9 cellular contexts compared by ENCODE assay signal in the genomic region with DNA sequence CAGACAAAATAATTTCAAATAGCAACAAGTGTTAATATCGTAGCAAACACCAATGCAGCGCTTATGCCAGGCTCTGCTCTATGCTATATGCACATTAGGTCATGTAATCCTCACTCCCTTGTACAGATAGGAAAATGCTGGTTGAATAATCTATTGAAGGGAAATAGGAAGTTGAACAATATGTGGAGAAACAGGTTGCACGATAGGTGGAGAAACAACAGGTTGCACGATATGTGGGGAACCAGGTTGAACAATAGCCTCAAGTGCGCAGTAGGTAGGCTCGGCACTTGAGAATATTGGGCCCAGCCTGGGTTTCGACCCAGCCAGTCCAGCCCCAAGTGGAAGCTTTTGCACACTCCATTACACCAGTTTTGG.
DNase-seq lines count a peak whose midpoint lies in the region; ATAC-seq and TF ChIP-seq lines count a peak whose summit lies in the region.
"Had no signal": no experiment of that assay in that cellular context is flagged by ENCODE, and none has a peak within 500 bp of the region (broad histone marks: within the 10 kb centered on the region; RNA-seq: fewer than 3 reads in every experiment).

No MANE protein-coding gene starts in this region.

- intact Hi-C loops in spleen (cut with DNase I; ENCODE audit: low total_unique reads), result no loop called here

- H3K9me3 ChIP-seq in HUES64 (ENCODE audit: insufficient read depth, low read depth, low read length) (no peaks in the 10 kb centered on the region), iPS-18a (ENCODE audit: control insufficient read depth, low read depth, low read length) (no peaks in the 10 kb centered on the region), spleen (no peaks in the 10 kb centered on the region)

- no peak overlapping the region for H3K27ac ChIP-seq in HUES64 (ENCODE audit: low read depth, low read length)
- H3K27ac ChIP-seq in iPS-18a (ENCODE audit: low read length), result no peak overlapping the region
- peak overlapping the region; percentile 76 to 98 (median 92) for H3K27ac ChIP-seq in spleen

- no peak for TF ChIP-seq CTCF in spleen (IDR thresholded peaks at IDR 0.05 in 8 of 11, conservative IDR thresholded peaks at IDR 0.05 in 3 of 11)

- DNase-seq in activated CD4-positive, alpha-beta memory T cell treated with anti-CD3 and anti-CD28 coated beads, Interleukin-2, amount 10 ng/mL, durations not matched to agents 7 days and 5 days, result no peak
- DNase-seq in spleen (no peak), NCI-H187 (lab: John Stamatoyannopoulos, UW) (no peak)
- DNase-seq: stimulated activated CD4-positive, alpha-beta T cell treated with anti-CD3 and anti-CD28 coated beads, Interleukin-12 subunit alpha, Interleukin-12 subunit beta, amount 100 ng/mL, for 4 hours had no signal

- H3K36me3 ChIP-seq in HUES64 (ENCODE audit: insufficient read depth, low read length), result no peaks in the 10 kb centered on the region
- no peaks in the 10 kb centered on the region for H3K36me3 ChIP-seq in iPS-18a (ENCODE audit: control insufficient read depth, low read depth, low read length)
- no peaks in the 10 kb centered on the region for H3K36me3 ChIP-seq in spleen

- WGBS in HUES64, result 96% methylated on average over 7 of the region's 7 CpGs
- WGBS in spleen, 5 donors, result 52 to 77% (median 58%) methylated on average over 7 of the region's 7 CpGs

- TF ChIP-seq POLR2A in spleen (IDR thresholded peaks at IDR 0.05), result no peak

- H3K9me3 Mint-ChIP-seq in activated CD4-positive, alpha-beta memory T cell treated with anti-CD3 and anti-CD28 coated beads, Interleukin-2, amount 10 ng/mL, durations not matched to agents 7 days and 5 days, result no peaks in the 10 kb centered on the region

- CTCF ChIA-PET in activated CD4-positive, alpha-beta memory T cell treated with anti-CD3 and anti-CD28 coated beads, Interleukin-2, amount 10 ng/mL, durations not matched to agents 7 days and 5 days (lab: Charles Lee), result interaction anchor here (0.7 kb wide), 1 partner anchor 27 kb away, joined by 3 read pairs; no protein-coding TSS in a partner anchor

- H3K27me3 ChIP-seq in HUES64 (ENCODE audit: insufficient read depth, low read length) (peaks cover 26% of the 10 kb centered on the region), iPS-18a (ENCODE audit: control insufficient read depth, insufficient read depth, low read length) (peaks cover 39% of the 10 kb centered on the region), spleen (replicated peaks in 1 of 7) (peaks cover 0 to 58% (median 2%) of the 10 kb centered on the region in 7 donors)

- no peaks in the 10 kb centered on the region for H3K36me3 Mint-ChIP-seq in activated CD4-positive, alpha-beta memory T cell treated with anti-CD3 and anti-CD28 coated beads, Interleukin-2, amount 10 ng/mL, durations not matched to agents 7 days and 5 days (ENCODE audit: low read depth)

- POLR2A ChIA-PET in activated CD4-positive, alpha-beta memory T cell treated with anti-CD3 and anti-CD28 coated beads, Interleukin-2, amount 10 ng/mL, durations not matched to agents 7 days and 5 days (lab: Charles Lee), result no interaction called here

- H3K9ac ChIP-seq in HUES64 (ENCODE audit: low read depth, low read length) (peak overlapping the region; percentile 82; the same call in 1 of the 2 replicates), iPS-18a (ENCODE audit: low read length) (peak overlapping the region; percentile 60)

- H3K4me1 Mint-ChIP-seq in activated CD4-positive, alpha-beta memory T cell treated with anti-CD3 and anti-CD28 coated beads, Interleukin-2, amount 10 ng/mL, durations not matched to agents 7 days and 5 days, result peaks cover 10% of the 10 kb centered on the region

- no peak overlapping the region for H3K27ac Mint-ChIP-seq in activated CD4-positive, alpha-beta memory T cell treated with anti-CD3 and anti-CD28 coated beads, Interleukin-2, amount 10 ng/mL, durations not matched to agents 7 days and 5 days

- H3K27me3 Mint-ChIP-seq in activated CD4-positive, alpha-beta memory T cell treated with anti-CD3 and anti-CD28 coated beads, Interleukin-2, amount 10 ng/mL, durations not matched to agents 7 days and 5 days, result peaks cover 56% of the 10 kb centered on the region

- H3K4me1 ChIP-seq in HUES64 (ENCODE audit: insufficient read depth, low read length), result peaks cover 10% of the 10 kb centered on the region
- H3K4me1 ChIP-seq in iPS-18a (ENCODE audit: control insufficient read depth, low read depth, low read length), result peaks cover 21% of the 10 kb centered on the region
- peaks cover 7 to 66% (median 40%) of the 10 kb centered on the region in 6 donors for H3K4me1 ChIP-seq in spleen

- H3K4me3 ChIP-seq in HUES64 (ENCODE audit: low read length) (peak overlapping the region; percentile 65), iPS-18a (ENCODE audit: low read length) (peak overlapping the region; percentile 56), spleen (peak overlapping the region in 5 of 8 donors; percentile 59 to 82 (median 71))
- H3K4me3 ChIP-seq: K562 had no signal

- no peak for ATAC-seq in GM18868 (IDR thresholded peaks at IDR 0.05; ENCODE audit: unreplicated experiment)
- ATAC-seq in activated CD4-positive, CD25-positive, alpha-beta regulatory T cell treated with anti-CD3 and anti-CD28 coated beads, Interleukin-2, amount 50 U/mL, for 24 hours, result no peak
- ATAC-seq: K562 had no signal

- peak overlapping the region; percentile 28 for H3K4me3 Mint-ChIP-seq in activated CD4-positive, alpha-beta memory T cell treated with anti-CD3 and anti-CD28 coated beads, Interleukin-2, amount 10 ng/mL, durations not matched to agents 7 days and 5 days

Comparison
In these comparisons a context has a peak if more than half of its experiments do, and no peak if none do; other contexts are left out.
1. H3K27ac ChIP-seq: peak in spleen (8 of 8); none in HUES64 (single experiment) and iPS-18a (single experiment).
2. Peak in every context shown above with its lines, with median percentiles within 50 percentile points of each other: H3K4me3 ChIP-seq.